In the genomic region with DNA sequence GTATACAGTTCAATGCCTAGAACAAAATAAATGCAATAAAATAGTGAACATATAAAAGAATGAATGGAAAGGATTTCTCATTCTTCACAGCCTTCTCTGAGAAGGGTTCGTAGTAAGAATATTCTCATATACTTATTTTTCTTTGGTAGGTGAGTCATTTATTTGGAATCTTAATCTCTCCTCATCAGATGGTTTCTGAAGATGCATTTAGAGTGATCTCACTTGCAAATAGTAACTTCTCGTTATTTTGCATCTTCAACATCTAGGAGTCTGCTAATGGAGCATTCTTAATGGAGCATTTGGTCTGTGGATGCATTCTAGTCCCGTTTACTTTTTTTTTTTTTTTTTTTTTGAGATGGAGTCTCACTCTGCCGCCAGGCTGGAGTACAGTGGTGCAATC, we compare ENCODE assay signal across 11 cellular contexts. TPM values are rescaled to one million over a fixed set of nuclear protein-coding genes. Genes with fewer than 3 reads are reported as not detected.
DNase-seq lines count a peak whose midpoint lies in the region; ATAC-seq, FAIRE-seq and TF ChIP-seq lines count a peak whose summit lies in the region.
"Had no signal": no experiment of that assay in that cellular context is flagged by ENCODE, and none has a peak within 500 bp of the region (broad histone marks: within the 10 kb centered on the region; RNA-seq: fewer than 3 reads in every experiment).

No MANE protein-coding gene starts in this region.

- H3K4me1 ChIP-seq in astrocyte (ENCODE audit: insufficient read depth, low read length) = peaks cover 16% of the 10 kb centered on the region

- H3K36me3 ChIP-seq in astrocyte (ENCODE audit: insufficient read depth, low read length) = peaks cover 14% of the 10 kb centered on the region

- no peak for TF ChIP-seq CTCF in astrocyte (IDR thresholded peaks at IDR 0.05; ENCODE audit: insufficient read depth, low read depth, low read length)

- peak; percentile 36 for DNase-seq in GM04504 (ENCODE audit: low read depth)
- DNase-seq in astrocyte (ENCODE audit: low read depth) = peak; percentile 83
- peak; percentile 63 for DNase-seq in glomerular visceral epithelial cell (ENCODE audit: extremely low spot score)
- DNase-seq in stimulated activated effector memory CD8-positive, alpha-beta T cell treated with anti-CD3 and anti-CD28 coated beads, Interleukin-12 subunit alpha, Interleukin-12 subunit beta, amount 100 ng/mL, for 72 hours (ENCODE audit: low spot score in 2 of 2) = no peak
- DNase-seq in activated naive CD4-positive, alpha-beta T cell treated with anti-CD3 and anti-CD28 coated beads, Interleukin-2, amount 50 U/mL, for 16 hours = no peak
- DNase-seq: DMS79 treated with DMSO at 0.1 percent for 48 hours, heart left ventricle, substantia nigra had no signal

- no peak overlapping the region for H2AFZ ChIP-seq in astrocyte (ENCODE audit: low read depth, low read length)

- H3K9me3 Mint-ChIP-seq in astrocyte (ENCODE audit: unreplicated experiment) = no peaks in the 10 kb centered on the region
- H3K9me3 Mint-ChIP-seq in stimulated activated effector memory CD8-positive, alpha-beta T cell treated with anti-CD3 and anti-CD28 coated beads, Interleukin-12 subunit alpha, Interleukin-12 subunit beta, amount 100 ng/mL, for 72 hours = no peaks in the 10 kb centered on the region

- peak overlapping the region; percentile 58 for H3K27ac Mint-ChIP-seq in astrocyte (ENCODE audit: unreplicated experiment)
- H3K27ac Mint-ChIP-seq in stimulated activated effector memory CD8-positive, alpha-beta T cell treated with anti-CD3 and anti-CD28 coated beads, Interleukin-12 subunit alpha, Interleukin-12 subunit beta, amount 100 ng/mL, for 72 hours = no peak overlapping the region

- ATAC-seq in stimulated activated effector memory CD8-positive, alpha-beta T cell treated with anti-CD3 and anti-CD28 coated beads, Interleukin-12 subunit alpha, Interleukin-12 subunit beta, amount 100 ng/mL, for 72 hours = no peak
- ATAC-seq in GM21515 (IDR thresholded peaks at IDR 0.05; ENCODE audit: unreplicated experiment) (no peak), GM18498 (IDR thresholded peaks at IDR 0.05; ENCODE audit: unreplicated experiment) (no peak)
- ATAC-seq: heart left ventricle had no signal

- FAIRE-seq in astrocyte (lab: Jason Lieb, UNC) = no peak

- H3K4me3 ChIP-seq in astrocyte (ENCODE audit: insufficient read depth, low read depth, low read length) = no peak overlapping the region
- H3K4me3 ChIP-seq: heart left ventricle had no signal

- H3K27me3 ChIP-seq in astrocyte (ENCODE audit: insufficient read depth, low read length) = no peaks in the 10 kb centered on the region
- H3K27me3 ChIP-seq: heart left ventricle had no signal

- H3K27me3 Mint-ChIP-seq in astrocyte (ENCODE audit: low read depth, unreplicated experiment) = no peaks in the 10 kb centered on the region
- H3K27me3 Mint-ChIP-seq: activated naive CD4-positive, alpha-beta T cell treated with anti-CD3 and anti-CD28 coated beads, Interleukin-2, amount 50 U/mL, for 24 hours had no signal

- H4K20me1 ChIP-seq in astrocyte (ENCODE audit: insufficient read depth, low read length) = peaks cover 49% of the 10 kb centered on the region

- H3K9me3 ChIP-seq in astrocyte (ENCODE audit: insufficient read depth, low read depth, low read length) = no peaks in the 10 kb centered on the region
- H3K9me3 ChIP-seq: heart left ventricle had no signal

- H3K36me3 Mint-ChIP-seq in astrocyte (ENCODE audit: low read depth, unreplicated experiment) = peaks cover 3% of the 10 kb centered on the region
- peaks cover 80% of the 10 kb centered on the region for H3K36me3 Mint-ChIP-seq in stimulated activated effector memory CD8-positive, alpha-beta T cell treated with anti-CD3 and anti-CD28 coated beads, Interleukin-12 subunit alpha, Interleukin-12 subunit beta, amount 100 ng/mL, for 72 hours

- H3K9ac ChIP-seq in astrocyte (ENCODE audit: low read length) = peak overlapping the region; percentile 17

- H3K79me2 ChIP-seq in astrocyte (ENCODE audit: insufficient read depth, low read length) = peaks cover 79% of the 10 kb centered on the region

- peaks cover 24% of the 10 kb centered on the region for H3K4me1 Mint-ChIP-seq in astrocyte (ENCODE audit: low read depth, unreplicated experiment)
- H3K4me1 Mint-ChIP-seq in stimulated activated effector memory CD8-positive, alpha-beta T cell treated with anti-CD3 and anti-CD28 coated beads, Interleukin-12 subunit alpha, Interleukin-12 subunit beta, amount 100 ng/mL, for 72 hours = peaks cover 29% of the 10 kb centered on the region

- H3K4me2 ChIP-seq in astrocyte (ENCODE audit: low read length) = peak overlapping the region; percentile 82

- H3K4me3 Mint-ChIP-seq in astrocyte (ENCODE audit: unreplicated experiment) = peak overlapping the region; percentile 46
- peak overlapping the region; percentile 89 for H3K4me3 Mint-ChIP-seq in stimulated activated effector memory CD8-positive, alpha-beta T cell treated with anti-CD3 and anti-CD28 coated beads, Interleukin-12 subunit alpha, Interleukin-12 subunit beta, amount 100 ng/mL, for 72 hours
- H3K4me3 Mint-ChIP-seq: activated naive CD4-positive, alpha-beta T cell treated with anti-CD3 and anti-CD28 coated beads, Interleukin-2, amount 50 U/mL, for 24 hours had no signal

- peak overlapping the region; percentile 71 for H3K27ac ChIP-seq in astrocyte (ENCODE audit: low read depth, low read length)

RNA-seq across cellular contexts. Expression of gene UBXN4, which starts 3.9 kb away (rescaled TPM):
- total RNA-seq in astrocyte = 78.3 and 79.4 TPM in 2 replicates

Comparison
In these comparisons a context has a peak if more than half of its experiments do, and no peak if none do; other contexts are left out.
1. DNase-seq: peak in GM04504 (single experiment), astrocyte (single experiment) and glomerular visceral epithelial cell (single experiment); none in stimulated activated effector memory CD8-positive, alpha-beta T cell treated with anti-CD3 and anti-CD28 coated beads, Interleukin-12 subunit alpha, Interleukin-12 subunit beta, amount 100 ng/mL, for 72 hours (0 of 2) and activated naive CD4-positive, alpha-beta T cell treated with anti-CD3 and anti-CD28 coated beads, Interleukin-2, amount 50 U/mL, for 16 hours (single experiment).